8 cellular contexts compared by ENCODE assay signal in genomic region chr12:96194572-96194889, GRCh38. TPM values are rescaled to one million over a fixed set of nuclear protein-coding genes. Genes with fewer than 3 reads are reported as not detected.
A peak's percentile ranks its signal among the peaks of the same experiment; 100 is the strongest.
DNase-seq lines count a peak whose midpoint lies in the region; TF ChIP-seq lines count a peak whose summit lies in the region.

No MANE protein-coding gene starts in this region.

- peak overlapping the region; percentile 95 for H3K4me3 Mint-ChIP-seq in activated naive CD4-positive, alpha-beta T cell treated with anti-CD3 and anti-CD28 coated beads, Interleukin-2, amount 10 ng/mL, durations not matched to agents 7 days and 5 days
- H3K4me3 Mint-ChIP-seq in endodermal cell (peak overlapping the region; percentile 89), progenitor cell of endocrine pancreas (ENCODE audit: low read depth) (peak overlapping the region; percentile 96)

- CTCF ChIA-PET in activated naive CD4-positive, alpha-beta T cell treated with anti-CD3 and anti-CD28 coated beads, Interleukin-2, amount 10 ng/mL, durations not matched to agents 7 days and 5 days (lab: Charles Lee), result no interaction called here

- no peaks in the 10 kb centered on the region for H3K9me3 Mint-ChIP-seq in activated naive CD4-positive, alpha-beta T cell treated with anti-CD3 and anti-CD28 coated beads, Interleukin-2, amount 10 ng/mL, durations not matched to agents 7 days and 5 days
- H3K9me3 Mint-ChIP-seq in endodermal cell (no peaks in the 10 kb centered on the region), progenitor cell of endocrine pancreas (ENCODE audit: low read depth) (no peaks in the 10 kb centered on the region)

- H2AFZ ChIP-seq in KMS-11 (ENCODE audit: low read depth), result no peak overlapping the region; the same call in 1 of the 2 replicates

- TF ChIP-seq CTCF in KMS-11 (conservative IDR thresholded peaks at IDR 0.05; ENCODE audit: low read depth, low read length) (no peak), endodermal cell (conservative IDR thresholded peaks at IDR 0.05) (no peak), progenitor cell of endocrine pancreas (IDR thresholded peaks at IDR 0.05; ENCODE audit: unreplicated experiment) (no peak)

- H3K9ac ChIP-seq in KMS-11, result peak overlapping the region; percentile 89
- H3K9ac ChIP-seq in endodermal cell (ENCODE audit: extremely low read depth, low read length, poor library complexity, severe bottlenecking), result peak overlapping the region; percentile 38

- H3K27me3 Mint-ChIP-seq in activated naive CD4-positive, alpha-beta T cell treated with anti-CD3 and anti-CD28 coated beads, Interleukin-2, amount 10 ng/mL, durations not matched to agents 7 days and 5 days, result peaks cover 7% of the 10 kb centered on the region
- no peaks in the 10 kb centered on the region for H3K27me3 Mint-ChIP-seq in endodermal cell (ENCODE audit: insufficient read depth)
- peaks cover 24% of the 10 kb centered on the region for H3K27me3 Mint-ChIP-seq in progenitor cell of endocrine pancreas

- H3K27me3 ChIP-seq in KMS-11 (ENCODE audit: insufficient read depth, low read depth), result no peaks in the 10 kb centered on the region
- H3K27me3 ChIP-seq in endodermal cell (ENCODE audit: control insufficient read depth, insufficient read depth, low read length, poor library complexity, severe bottlenecking), result no peaks in the 10 kb centered on the region

- no peak for DNase-seq in activated naive CD4-positive, alpha-beta T cell treated with anti-CD3 and anti-CD28 coated beads, Interleukin-2, amount 10 ng/mL, durations not matched to agents 7 days and 5 days
- no peak for DNase-seq in activated naive CD4-positive, alpha-beta T cell (lab: John Stamatoyannopoulos, UW)
- no peak for DNase-seq in endodermal cell
- DNase-seq in progenitor cell of endocrine pancreas (ENCODE audit: low spot score, unreplicated experiment), result no peak
- no peak for DNase-seq in activated CD4-positive, CD25-positive, alpha-beta regulatory T cell treated with anti-CD3 and anti-CD28 coated beads, Interleukin-2, amount 50 U/mL, for 72 hours
- DNase-seq in HK-2 (ENCODE audit: unreplicated experiment), result no peak
- no peak for DNase-seq in NCI-H1694 treated with DMSO at 0.1 percent for 48 hours (lab: John Stamatoyannopoulos, UW)

- H3K27ac Mint-ChIP-seq in activated naive CD4-positive, alpha-beta T cell treated with anti-CD3 and anti-CD28 coated beads, Interleukin-2, amount 10 ng/mL, durations not matched to agents 7 days and 5 days, result peak overlapping the region; percentile 93
- H3K27ac Mint-ChIP-seq in endodermal cell, result peak overlapping the region; percentile 91
- peak overlapping the region; percentile 85 for H3K27ac Mint-ChIP-seq in progenitor cell of endocrine pancreas

- H3K4me2 ChIP-seq in KMS-11, result 0 out of 2 replicates have a peak overlapping the region, but pooled peaks have one; percentile 45

- WGBS in endodermal cell (ENCODE audit: insufficient coverage in 1 of 2, insufficient read length in 1 of 2), 2 experiments, result 0% methylated on average over 5 to 22 of the region's 24 CpGs

- H3K4me1 ChIP-seq in KMS-11 (ENCODE audit: low read depth, poor library complexity, severe bottlenecking) (peaks cover 36% of the 10 kb centered on the region), endodermal cell (ENCODE audit: control insufficient read depth, insufficient read depth, low read length) (no peaks in the 10 kb centered on the region)

- H3K4me3 ChIP-seq in KMS-11 (IDR thresholded peaks at IDR 0.05; ENCODE audit: insufficient read depth, low read depth, low read length), result no peak overlapping the region
- H3K4me3 ChIP-seq in endodermal cell (ENCODE audit: low read length), result peak overlapping the region; percentile 89

- H3K36me3 ChIP-seq in KMS-11 (ENCODE audit: insufficient read depth), result no peaks in the 10 kb centered on the region
- no peaks in the 10 kb centered on the region for H3K36me3 ChIP-seq in endodermal cell (ENCODE audit: control insufficient read depth, insufficient read depth, low read length)

- peaks cover 50% of the 10 kb centered on the region for H3K4me1 Mint-ChIP-seq in activated naive CD4-positive, alpha-beta T cell treated with anti-CD3 and anti-CD28 coated beads, Interleukin-2, amount 10 ng/mL, durations not matched to agents 7 days and 5 days
- peaks cover 7% of the 10 kb centered on the region for H3K4me1 Mint-ChIP-seq in endodermal cell
- H3K4me1 Mint-ChIP-seq in progenitor cell of endocrine pancreas (ENCODE audit: low read depth), result peaks cover 13% of the 10 kb centered on the region

- H3K27ac ChIP-seq in KMS-11 (peak overlapping the region; percentile 94), endodermal cell (ENCODE audit: low read depth, low read length) (no peak overlapping the region)

- no peaks in the 10 kb centered on the region; the same call in 1 of the 2 replicates for H4K20me1 ChIP-seq in KMS-11 (ENCODE audit: insufficient read depth)

- peaks cover 8% of the 10 kb centered on the region for H3K36me3 Mint-ChIP-seq in activated naive CD4-positive, alpha-beta T cell treated with anti-CD3 and anti-CD28 coated beads, Interleukin-2, amount 10 ng/mL, durations not matched to agents 7 days and 5 days
- H3K36me3 Mint-ChIP-seq in endodermal cell (ENCODE audit: low read depth) (no peaks in the 10 kb centered on the region), progenitor cell of endocrine pancreas (ENCODE audit: insufficient read depth) (no peaks in the 10 kb centered on the region)

- no peaks in the 10 kb centered on the region for H3K9me3 ChIP-seq in endodermal cell (ENCODE audit: control insufficient read depth, low read length)

- H3K79me2 ChIP-seq in KMS-11 (ENCODE audit: insufficient read depth, low read depth), result peaks cover 37% of the 10 kb centered on the region

RNA-seq across cellular contexts. Expression of gene ELK3, which starts 0.4 kb away (rescaled TPM):
- total RNA-seq in endodermal cell, result 10 to 100 TPM; 17.1 to 18.1 TPM
- polyA plus RNA-seq in endodermal cell (2013, experiment 1 of 2), result 20.7 TPM
- 26.6 TPM for polyA plus RNA-seq in endodermal cell (2013, experiment 2 of 2)
- 4.2 and 5.4 TPM in 2 replicates for total RNA-seq in progenitor cell of endocrine pancreas
